9 cellular contexts compared by ENCODE assay signal in genomic region chr12:57452181-57452936, GRCh38. TPM values are rescaled to one million over a fixed set of nuclear protein-coding genes. Genes with fewer than 3 reads are reported as not detected.
A peak's percentile ranks its signal among the peaks of the same experiment; 100 is the strongest.
DNase-seq lines count a peak whose midpoint lies in the region; ATAC-seq and TF ChIP-seq lines count a peak whose summit lies in the region.
"Had no signal": no experiment of that assay in that cellular context is flagged by ENCODE, and none has a peak within 500 bp of the region (broad histone marks: within the 10 kb centered on the region; RNA-seq: fewer than 3 reads in every experiment).

No MANE protein-coding gene starts in this region.

- WGBS in endodermal cell (ENCODE audit: insufficient coverage in 1 of 2, insufficient read length in 1 of 2), 2 experiments: 67 to 77% methylated on average over 5 to 7 of the region's 9 CpGs
- 20 to 24% methylated on average over 9 of the region's 9 CpGs for WGBS in tibial nerve, 2 donors

- H3K27me3 Mint-ChIP-seq in endodermal cell (ENCODE audit: insufficient read depth): peaks cover 8% of the 10 kb centered on the region

- intact Hi-C loops in posterior vena cava (cut with DNase I): loop anchor here (5.0 kb wide), 2 partner anchors 145 to 190 kb away; no protein-coding TSS in a partner anchor

- H3K4me3 ChIP-seq in endodermal cell (ENCODE audit: low read length): no peak overlapping the region
- no peak overlapping the region for H3K4me3 ChIP-seq in tibial nerve

- no peaks in the 10 kb centered on the region for H3K36me3 Mint-ChIP-seq in endodermal cell (ENCODE audit: low read depth)

- H3K27ac Mint-ChIP-seq in endodermal cell: no peak overlapping the region

- TF ChIP-seq CTCF in GM10248 (IDR thresholded peaks at IDR 0.05; ENCODE audit: control extremely low read depth, extremely low read depth, low read depth, missing control alignments) (no peak), endodermal cell (conservative IDR thresholded peaks at IDR 0.05) (no peak), tibial nerve (IDR thresholded peaks at IDR 0.05) (no peak)

- no peak for TF ChIP-seq EP300 in tibial nerve (IDR thresholded peaks at IDR 0.05)

- no peaks in the 10 kb centered on the region for H3K27me3 ChIP-seq in endodermal cell (ENCODE audit: control insufficient read depth, insufficient read depth, low read length, poor library complexity, severe bottlenecking)
- H3K27me3 ChIP-seq in tibial nerve: peaks cover 0 to 6% of the 10 kb centered on the region in 2 donors

- H3K4me3 Mint-ChIP-seq in endodermal cell: no peak overlapping the region

- no peak overlapping the region for H3K9ac ChIP-seq in endodermal cell (ENCODE audit: extremely low read depth, low read length, poor library complexity, severe bottlenecking)

- POLR2A ChIA-PET in GM10248 (lab: Yijun Ruan, JAX): no interaction called here

- no peak for TF ChIP-seq POLR2A in tibial nerve (IDR thresholded peaks at IDR 0.05)

- ATAC-seq in HG02588 (IDR thresholded peaks at IDR 0.05; ENCODE audit: unreplicated experiment): no peak

- H3K9me3 ChIP-seq in endodermal cell (ENCODE audit: control insufficient read depth, low read length): no peaks in the 10 kb centered on the region
- no peaks in the 10 kb centered on the region for H3K9me3 ChIP-seq in tibial nerve

- no peaks in the 10 kb centered on the region for H3K36me3 ChIP-seq in endodermal cell (ENCODE audit: control insufficient read depth, insufficient read depth, low read length)
- no peaks in the 10 kb centered on the region for H3K36me3 ChIP-seq in tibial nerve

- no peaks in the 10 kb centered on the region for H3K4me1 ChIP-seq in endodermal cell (ENCODE audit: control insufficient read depth, insufficient read depth, low read length)
- peaks cover 0 to 9% (median 2%) of the 10 kb centered on the region in 4 donors for H3K4me1 ChIP-seq in tibial nerve

- DNase-seq in GM10248 (ENCODE audit: extremely low spot score) (peak; percentile 39), NCI-H69 (lab: John Stamatoyannopoulos, UW) (peak; percentile 60), endodermal cell (peak; percentile 72), posterior vena cava (ENCODE audit: low spot score) (peak; percentile 78), NCI-H510A treated with DMSO at 0.1 percent for 48 hours (lab: John Stamatoyannopoulos, UW) (no peak), tibial nerve (ENCODE audit: low spot score in 2 of 2) (no peak)
- no peak for DNase-seq in activated effector memory CD4-positive, alpha-beta T cell treated with Interleukin-2 at 50 U/mL for 16 hours
- DNase-seq: T-helper 9 cell had no signal

- H3K27ac ChIP-seq in endodermal cell (ENCODE audit: low read depth, low read length) (no peak overlapping the region), tibial nerve (peak overlapping the region in 2 of 4 donors; percentile 36 to 38)

- no peaks in the 10 kb centered on the region for H3K9me3 Mint-ChIP-seq in endodermal cell

- peaks cover 20% of the 10 kb centered on the region for H3K4me1 Mint-ChIP-seq in endodermal cell

- CTCF ChIA-PET in GM10248 (lab: Yijun Ruan, JAX): interaction anchor here (0.6 to 10.2 kb wide), 63 partner anchors 10 to 464 kb away, joined by 3 to 238 read pairs (median 5); partner anchors contain the start of genes ARHGAP9, CYP27B1, INHBC and SHMT2

RNA-seq across cellular contexts. Expression of gene INHBE, which starts 2.7 kb away (rescaled TPM):
- total RNA-seq in endodermal cell (under 1 TPM; 0.24 to 0.29 TPM), posterior vena cava (not detected), tibial nerve (not detected)
- 5.3 TPM for polyA plus RNA-seq in endodermal cell (2013, experiment 1 of 2)
- 1.9 TPM for polyA plus RNA-seq in endodermal cell (2013, experiment 2 of 2)

RNA-seq across cellular contexts. Expression of gene GLI1, which starts 7.2 kb away (rescaled TPM):
- 1 to 10 TPM; 3.4 to 6.4 TPM for total RNA-seq in endodermal cell
- 3.6 TPM for polyA plus RNA-seq in endodermal cell (2013, experiment 1 of 2)
- 2.3 TPM for polyA plus RNA-seq in endodermal cell (2013, experiment 2 of 2)
- 1 to 10 TPM in 1 of 2 donors, under 1 TPM in 1; 0.90 to 3.2 TPM for total RNA-seq in posterior vena cava
- 10 to 100 TPM; 16.2 to 61.0 (median 38.7) TPM for total RNA-seq in tibial nerve

RNA-seq across cellular contexts. Expression of gene INHBC, which starts 17.8 kb away (rescaled TPM):
- not detected for total RNA-seq in endodermal cell
- polyA plus RNA-seq in endodermal cell (2013, experiment 1 of 2): 0.11 TPM
- polyA plus RNA-seq in endodermal cell (2013, experiment 2 of 2): not detected
- total RNA-seq in posterior vena cava: not detected
- not detected for total RNA-seq in tibial nerve

RNA-seq across cellular contexts. Expression of gene R3HDM2, which starts 21.5 kb away (rescaled TPM):
- total RNA-seq in endodermal cell: 100 to 1,000 TPM in 1 of 2 donors, 10 to 100 TPM in 1; 82.7 to 116 TPM
- 48.3 TPM for polyA plus RNA-seq in endodermal cell (2013, experiment 1 of 2)
- 38.3 TPM for polyA plus RNA-seq in endodermal cell (2013, experiment 2 of 2)
- total RNA-seq in posterior vena cava: 10 to 100 TPM; 49.7 to 51.8 TPM
- total RNA-seq in tibial nerve: 10 to 100 TPM; 31.0 to 51.9 (median 41.6) TPM

RNA-seq across cellular contexts. Expression of gene ARHGAP9, which starts 27.3 kb away (rescaled TPM):
- total RNA-seq in endodermal cell (1 to 10 TPM; 1.3 to 1.6 TPM), posterior vena cava (10 to 100 TPM; 12.7 to 20.7 TPM), tibial nerve (10 to 100 TPM in 2 of 4 donors, 1 to 10 TPM in 2; 5.2 to 40.5 (median 11.6) TPM)
- polyA plus RNA-seq in endodermal cell (2013, experiment 1 of 2): 0.82 TPM
- 0.87 TPM for polyA plus RNA-seq in endodermal cell (2013, experiment 2 of 2)

Comparison
In these comparisons a context has a peak if more than half of its experiments do, and no peak if none do; other contexts are left out.
1. DNase-seq: peak in GM10248 (single experiment), NCI-H69 (single experiment), endodermal cell (single experiment) and posterior vena cava (single experiment); none in NCI-H510A treated with DMSO at 0.1 percent for 48 hours (single experiment), tibial nerve (0 of 2) and activated effector memory CD4-positive, alpha-beta T cell treated with Interleukin-2 at 50 U/mL for 16 hours (single experiment).